Comparison of ENCODE assay signal across 16 cellular contexts in the genomic region with DNA sequence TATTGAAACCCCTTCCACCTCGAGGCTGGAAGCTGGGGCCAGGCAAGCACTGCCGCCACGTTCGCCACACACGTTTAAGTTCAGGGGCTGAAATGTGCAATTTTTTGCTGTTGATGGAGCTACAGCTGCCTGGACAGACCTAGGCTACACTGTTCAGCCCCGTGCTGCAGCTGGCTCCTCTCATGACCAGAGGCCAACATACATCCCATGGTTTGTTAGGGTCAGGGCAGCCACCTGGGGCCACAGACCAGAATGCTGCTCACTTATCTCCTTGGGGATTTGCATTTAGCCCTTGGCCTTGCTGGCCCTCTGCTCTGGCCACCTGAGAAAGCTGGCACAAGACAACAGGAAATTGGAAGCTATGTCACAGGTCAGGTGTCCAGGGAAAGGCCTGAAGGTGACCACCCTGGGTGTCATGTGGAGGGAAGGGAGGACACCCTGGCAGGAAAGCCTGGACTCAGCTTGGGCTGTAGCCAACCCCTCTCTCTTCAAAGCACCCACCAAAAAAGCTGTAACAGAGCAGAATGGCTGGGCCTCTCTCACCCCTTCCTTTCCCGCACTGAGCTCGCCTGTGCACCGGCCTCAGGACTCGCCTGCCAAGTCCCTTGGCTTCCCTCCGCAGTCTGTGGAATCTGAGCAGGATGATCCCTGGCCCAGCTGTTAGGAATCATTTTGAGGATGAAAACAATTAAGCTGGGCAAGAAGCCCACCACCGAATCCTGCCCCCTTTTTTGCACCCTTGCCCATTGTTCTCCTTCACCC.
DNase-seq lines count a peak whose midpoint lies in the region; ATAC-seq and TF ChIP-seq lines count a peak whose summit lies in the region.
"Had no signal": no experiment of that assay in that cellular context is flagged by ENCODE, and none has a peak within 500 bp of the region (broad histone marks: within the 10 kb centered on the region; RNA-seq: fewer than 3 reads in every experiment).

No MANE protein-coding gene starts in this region.

- H2BK20ac ChIP-seq in IMR-90 (ENCODE audit: low read depth, low read length), result no peak overlapping the region; the same call in 1 of the 2 replicates

- H3K27me3 ChIP-seq in IMR-90 (ENCODE audit: control insufficient read depth, insufficient read depth, low read length) (no peaks in the 10 kb centered on the region; the same call in 1 of the 2 replicates), hepatocyte (peaks cover 2% of the 10 kb centered on the region), psoas muscle (ENCODE audit: insufficient read depth in 3 of 3, low read length in 2 of 3) (no peaks in the 10 kb centered on the region)
- H3K27me3 ChIP-seq: brain microvascular endothelial cell had no signal

- no peak for TF ChIP-seq RAD21 in IMR-90 (IDR thresholded peaks at IDR 0.05; ENCODE audit: low read length)

- ATAC-seq in IMR-90 (ENCODE audit: low read depth) (no peak), psoas muscle (peak; percentile 55 to 66 (median 62)), GM21390 (IDR thresholded peaks at IDR 0.05; ENCODE audit: unreplicated experiment) (no peak)
- ATAC-seq: GM23338; natural killer cell treated with Interleukin-12 subunit alpha and Interleukin-12 subunit beta and Interleukin-15 and Interleukin-18, amount 100 ng/mL, for 72 hours; WTC11 had no signal

- intact Hi-C loops in IMR-90 (cut with micrococcal nuclease), result loop anchor here (2.0 to 5.0 kb wide), 4 partner anchors 33 to 308 kb away; no protein-coding TSS in a partner anchor
- intact Hi-C loops in psoas muscle (cut with DNase I), result loop anchor here in 1 of 2 donors (5.0 to 10.0 kb wide), 2 partner anchors 155 to 383 kb away; partner anchors contain the start of gene ADAMTS15

- H4K5ac ChIP-seq in IMR-90 (ENCODE audit: low read depth, low read length), result no peak overlapping the region; the same call in 1 of the 2 replicates

- H3K23ac ChIP-seq in IMR-90 (ENCODE audit: low read depth, low read length), result no peak overlapping the region

- no peak overlapping the region for H4K8ac ChIP-seq in IMR-90 (ENCODE audit: low read depth in 2 of 2, low read length in 2 of 2)

- no peak for TF ChIP-seq POLR2A in IMR-90 (IDR thresholded peaks at IDR 0.05; ENCODE audit: low read depth, low read length)

- H2BK5ac ChIP-seq in IMR-90 (ENCODE audit: low read depth, low read length, poor library complexity, severe bottlenecking), result no peak overlapping the region

- peaks cover 16% of the 10 kb centered on the region for H3K4me1 ChIP-seq in IMR-90 (ENCODE audit: control insufficient read depth, insufficient read depth, low read length)
- peaks cover 54% of the 10 kb centered on the region for H3K4me1 ChIP-seq in hepatocyte (ENCODE audit: insufficient read depth)
- H3K4me1 ChIP-seq in psoas muscle, result peaks cover 47% of the 10 kb centered on the region

- dilution Hi-C loops in IMR-90 (cut with HindIII; ENCODE audit: low sequenced_read_pairs, unreplicated experiment), result no loop called here

- H3K9me2 ChIP-seq in hepatocyte (replicated peaks; ENCODE audit: insufficient read depth), result no peaks in the 10 kb centered on the region

- no peak overlapping the region for H3K9ac ChIP-seq in IMR-90 (ENCODE audit: low read depth, low read length)

- H2AK5ac ChIP-seq in IMR-90 (ENCODE audit: low read depth, low read length), result peak overlapping the region; percentile 35

- no peak overlapping the region for H2AK9ac ChIP-seq in IMR-90 (replicated peaks; ENCODE audit: low read depth, low read length, poor library complexity)

- no peak overlapping the region for H4K91ac ChIP-seq in IMR-90 (ENCODE audit: insufficient read depth, low read depth, low read length)

- no peak overlapping the region; the same call in 1 of the 2 replicates for H3K18ac ChIP-seq in IMR-90 (ENCODE audit: low read depth, low read length)

- H2BK120ac ChIP-seq in IMR-90 (ENCODE audit: low read depth, low read length), result no peak overlapping the region

- no peaks in the 10 kb centered on the region for H3K9me3 ChIP-seq in IMR-90 (ENCODE audit: control insufficient read depth, insufficient read depth, low read length)
- H3K9me3 ChIP-seq in hepatocyte (ENCODE audit: low read depth), result no peaks in the 10 kb centered on the region
- H3K9me3 ChIP-seq in psoas muscle, result no peaks in the 10 kb centered on the region

- no peaks in the 10 kb centered on the region for H3K79me2 ChIP-seq in hepatocyte

- no peak overlapping the region for H3K14ac ChIP-seq in IMR-90 (replicated peaks; ENCODE audit: low read depth, low read length)

- CTCF ChIA-PET in IMR-90 (lab: Yijun Ruan, JAX), result no interaction called here

- no peaks in the 10 kb centered on the region for H3K79me1 ChIP-seq in IMR-90 (ENCODE audit: low read depth in 1 of 2, low read length in 2 of 2)

- no peak overlapping the region for H2AFZ ChIP-seq in IMR-90 (replicated peaks; ENCODE audit: low read length, poor library complexity)
- no peak overlapping the region for H2AFZ ChIP-seq in hepatocyte
- H2AFZ ChIP-seq: GM23338 had no signal

- in situ Hi-C loops in IMR-90 (cut with MboI; ENCODE audit: low sequenced_read_pairs), result loop anchor here (10.0 kb wide), 1 partner anchor 385 kb away; the partner anchor contains the start of gene ADAMTS15

- H3K9me1 ChIP-seq in IMR-90 (ENCODE audit: insufficient read depth, low read length), result no peaks in the 10 kb centered on the region

- no peak overlapping the region for H2BK15ac ChIP-seq in IMR-90 (ENCODE audit: low read depth, low read length)

- H3K4ac ChIP-seq in IMR-90 (ENCODE audit: low read depth, low read length), result peak overlapping the region; percentile 1; the same call in 1 of the 2 replicates

- DNase-seq in IMR-90, result no peak
- peak; percentile 7 for DNase-seq in cerebellar cortex (ENCODE audit: low spot score)
- DNase-seq in hepatocyte (ENCODE audit: low spot score), result no peak
- peak; percentile 74 to 82 for DNase-seq in psoas muscle
- DNase-seq in ecto neural progenitor cell (ENCODE audit: low spot score), result no peak
- no peak for DNase-seq in COLO668 (lab: John Stamatoyannopoulos, UW; ENCODE audit: unreplicated experiment)
- DNase-seq in HPDE6-E6E7 (ENCODE audit: extremely low spot score), result no peak
- DNase-seq: activated naive CD4-positive, alpha-beta T cell; brain microvascular endothelial cell; effector memory CD4-positive, alpha-beta T cell; NCI-H226; stimulated activated CD4-positive, alpha-beta T cell treated with anti-CD3 and anti-CD28 coated beads, Interleukin-4, amount 100 ng/mL, for 1 hour had no signal

- H3K4me2 ChIP-seq in IMR-90 (ENCODE audit: low read depth, low read length) (no peak overlapping the region), hepatocyte (no peak overlapping the region)
- H3K4me2 ChIP-seq: GM23338 had no signal

- no peak for TF ChIP-seq CTCF in IMR-90 (conservative IDR thresholded peaks at IDR 0.05; ENCODE audit: low read depth, low read length)
- no peak for TF ChIP-seq CTCF in hepatocyte (IDR thresholded peaks at IDR 0.05; ENCODE audit: poor library complexity)
- TF ChIP-seq CTCF in psoas muscle (IDR thresholded peaks at IDR 0.05), result no peak

- POLR2A ChIA-PET in IMR-90 (lab: Charles Lee; ENCODE audit: unreplicated experiment), result no interaction called here

- no TSS peak for BruUV-seq in IMR-90 (replicated peaks; lab: Mats Ljungman, UMichigan)

- H4K20me1 ChIP-seq in IMR-90 (ENCODE audit: insufficient read depth, low read length), result no peaks in the 10 kb centered on the region
- H4K20me1 ChIP-seq in hepatocyte (ENCODE audit: insufficient read depth, poor library complexity, severe bottlenecking), result no peaks in the 10 kb centered on the region

- no CpG with 5 or more reads among the region's 12 CpGs for WGBS in IMR-90 (ENCODE audit: extremely low coverage in 2 of 2, insufficient read length in 1 of 2), 2 experiments
- WGBS in hepatocyte (ENCODE audit: low lambda C conversion rate, missing lambda C conversion rate), result 62% methylated on average over 12 of the region's 12 CpGs
- WGBS in psoas muscle, 3 donors, result 25 to 28% (median 26%) methylated on average over 12 of the region's 12 CpGs

- no peaks in the 10 kb centered on the region for H3K36me3 ChIP-seq in IMR-90 (ENCODE audit: control insufficient read depth, insufficient read depth, low read length)
- no peaks in the 10 kb centered on the region for H3K36me3 ChIP-seq in hepatocyte (replicated peaks; ENCODE audit: insufficient read depth, low read depth)
- H3K36me3 ChIP-seq in psoas muscle (ENCODE audit: insufficient read depth in 1 of 2, low read depth in 1 of 2), result no peaks in the 10 kb centered on the region
- H3K36me3 ChIP-seq: brain microvascular endothelial cell had no signal

- H3K56ac ChIP-seq in IMR-90 (ENCODE audit: extremely low read depth, insufficient read depth, low read length), result no peak overlapping the region

- H3K4me3 ChIP-seq in IMR-90 (ENCODE audit: insufficient read depth, low read depth, low read length), result no peak overlapping the region
- no peak overlapping the region for H3K4me3 ChIP-seq in hepatocyte
- H3K4me3 ChIP-seq in psoas muscle, result no peak overlapping the region
- H3K4me3 ChIP-seq: GM23338 had no signal

- H3K27ac ChIP-seq in IMR-90 (ENCODE audit: insufficient read depth, low read length), result no peak overlapping the region
- H3K27ac ChIP-seq in hepatocyte, result peak overlapping the region; percentile 54
- H3K27ac ChIP-seq in psoas muscle, result peak overlapping the region; percentile 32
- H3K27ac ChIP-seq: brain microvascular endothelial cell had no signal

TF ChIP-seq in IMR-90, 13 proteins besides CTCF, POLR2A, EP300 and RAD21:
- no peak for TF ChIP-seq RCOR1 (IDR thresholded peaks at IDR 0.05; ENCODE audit: insufficient replicate concordance, low read length)
- TF ChIP-seq FOS (IDR thresholded peaks at IDR 0.05; ENCODE audit: low read depth, low read length), result no peak
- TF ChIP-seq CEBPB (IDR thresholded peaks at IDR 0.05; ENCODE audit: low read depth, low read length), result no peak
- no peak for TF ChIP-seq CHD1 (IDR thresholded peaks at IDR 0.05; ENCODE audit: low read depth, low read length)
- TF ChIP-seq ELK1 (IDR thresholded peaks at IDR 0.05; ENCODE audit: borderline replicate concordance, low read depth, low read length), result no peak
- TF ChIP-seq NFE2L2 (IDR thresholded peaks at IDR 0.05; ENCODE audit: low read depth, low read length), result no peak
- no peak for TF ChIP-seq RFX5 (IDR thresholded peaks at IDR 0.05; ENCODE audit: low read depth, low read length)
- no peak for TF ChIP-seq MAFK (IDR thresholded peaks at IDR 0.05; ENCODE audit: low read depth, low read length)

Comparison
In these comparisons a context has a peak if more than half of its experiments do, and no peak if none do; other contexts are left out.
1. ATAC-seq: peak in psoas muscle (4 of 4); none in IMR-90 (single experiment) and GM21390 (single experiment).
2. DNase-seq: peak in cerebellar cortex (single experiment) and psoas muscle (2 of 2); none in IMR-90 (single experiment), hepatocyte (single experiment), ecto neural progenitor cell (single experiment), COLO668 (single experiment) and HPDE6-E6E7 (single experiment).